8 cellular contexts compared by ENCODE assay signal in the genomic region with DNA sequence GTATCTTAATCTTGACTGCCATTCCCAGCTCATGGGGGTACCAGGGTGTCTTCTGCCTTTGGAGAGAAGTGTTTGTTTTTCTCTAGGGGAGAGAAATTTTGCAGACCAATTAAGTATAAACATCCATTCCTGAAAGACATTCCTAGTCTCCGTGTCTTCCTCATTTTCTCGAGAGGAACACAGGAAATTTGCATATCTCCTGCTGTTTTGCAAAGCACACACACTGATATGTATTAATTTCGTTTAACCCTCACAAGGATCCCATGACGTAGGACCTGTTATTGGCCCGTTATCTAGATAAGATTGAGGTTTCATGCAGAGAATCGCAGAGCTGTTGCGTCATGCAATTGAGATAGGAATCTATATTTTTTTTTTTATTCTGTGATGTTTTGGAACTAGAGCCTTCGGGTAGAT. TPM values are rescaled to one million over a fixed set of nuclear protein-coding genes. Genes with fewer than 3 reads are reported as not detected.
DNase-seq lines count a peak whose midpoint lies in the region; ATAC-seq and TF ChIP-seq lines count a peak whose summit lies in the region.

No MANE protein-coding gene starts in this region.

- peaks cover 24 to 49% of the 10 kb centered on the region in 2 experiments for H3K79me1 ChIP-seq in IMR-90 (ENCODE audit: low read depth in 1 of 2, low read length in 2 of 2)

- DNase-seq in CD4-positive, alpha-beta memory T cell = peak; percentile 68 to 87 (median 77)
- DNase-seq in IMR-90 = peak; percentile 78
- DNase-seq in activated CD8-positive, alpha-beta T cell treated with anti-CD3 and anti-CD28 coated beads for 36 hours = peak; percentile 43
- peak in 1 of 3 donors; percentile 1 for DNase-seq in right cardiac atrium
- DNase-seq in spleen = no peak
- no peak for DNase-seq in GM10248 (ENCODE audit: extremely low spot score)
- no peak for DNase-seq in OCI-M2 (lab: John Stamatoyannopoulos, UW; ENCODE audit: unreplicated experiment)
- DNase-seq in GM19240 (ENCODE audit: insufficient read length, low spot score) = no peak

- peak overlapping the region; percentile 69; the same call in 1 of the 2 replicates for H4K91ac ChIP-seq in IMR-90 (ENCODE audit: insufficient read depth, low read depth, low read length)

- TF ChIP-seq CTCF in IMR-90 (conservative IDR thresholded peaks at IDR 0.05; ENCODE audit: low read depth, low read length) = no peak
- no peak for TF ChIP-seq CTCF in activated CD8-positive, alpha-beta T cell treated with anti-CD3 and anti-CD28 coated beads for 36 hours (IDR thresholded peaks at IDR 0.05)
- no peak for TF ChIP-seq CTCF in spleen (IDR thresholded peaks at IDR 0.05 in 8 of 11, conservative IDR thresholded peaks at IDR 0.05 in 3 of 11)
- no peak for TF ChIP-seq CTCF in GM10248 (IDR thresholded peaks at IDR 0.05; ENCODE audit: control extremely low read depth, extremely low read depth, low read depth, missing control alignments)

- in situ Hi-C loops in IMR-90 (cut with MboI; ENCODE audit: low sequenced_read_pairs) = no loop called here

- H3K27ac Mint-ChIP-seq in CD4-positive, alpha-beta memory T cell = peak overlapping the region; percentile 96 to 100 (median 98)
- peak overlapping the region; percentile 88 for H3K27ac Mint-ChIP-seq in activated CD8-positive, alpha-beta T cell treated with anti-CD3 and anti-CD28 coated beads for 36 hours

- peak overlapping the region; percentile 90 for H2AK9ac ChIP-seq in IMR-90 (replicated peaks; ENCODE audit: low read depth, low read length, poor library complexity)

- H2BK20ac ChIP-seq in IMR-90 (ENCODE audit: low read depth, low read length) = no peak overlapping the region

- H3K9ac ChIP-seq in IMR-90 (ENCODE audit: low read depth, low read length) = peak overlapping the region; percentile 79

- H2AFZ ChIP-seq in IMR-90 (replicated peaks; ENCODE audit: low read length, poor library complexity) = no peak overlapping the region

- ATAC-seq in IMR-90 (ENCODE audit: low read depth) (no peak), right cardiac atrium (no peak)
- ATAC-seq in activated CD8-positive, alpha-beta T cell treated with anti-CD3 and anti-CD28 coated beads for 36 hours = no peak

- peaks cover 10% of the 10 kb centered on the region; the same call in 1 of the 2 replicates for H4K20me1 ChIP-seq in IMR-90 (ENCODE audit: insufficient read depth, low read length)

- H3K27ac ChIP-seq in CD4-positive, alpha-beta memory T cell (ENCODE audit: low read depth, low read length) = peak overlapping the region; percentile 91
- H3K27ac ChIP-seq in IMR-90 (ENCODE audit: insufficient read depth, low read length) (peak overlapping the region; percentile 86), right cardiac atrium (ENCODE audit: low read length) (no peak overlapping the region), spleen (peak overlapping the region in 6 of 8 donors; percentile 80 to 92 (median 90))

- H2BK15ac ChIP-seq in IMR-90 (ENCODE audit: low read depth, low read length) = no peak overlapping the region

- H3K4me2 ChIP-seq in IMR-90 (ENCODE audit: low read depth, low read length) = peak overlapping the region; percentile 99

- peak overlapping the region; percentile 63 for H3K56ac ChIP-seq in IMR-90 (ENCODE audit: extremely low read depth, insufficient read depth, low read length)

- CTCF ChIA-PET in CD4-positive, alpha-beta memory T cell (lab: Charles Lee; ENCODE audit: partially characterized antibody) = interaction anchor here (1.2 kb wide), 1 partner anchor 13 kb away, joined by 4 read pairs; no protein-coding TSS in a partner anchor
- CTCF ChIA-PET in IMR-90 (lab: Yijun Ruan, JAX) = no interaction called here
- CTCF ChIA-PET in activated CD8-positive, alpha-beta T cell treated with anti-CD3 and anti-CD28 coated beads for 36 hours (lab: Charles Lee) = interaction anchor here (1.3 to 2.3 kb wide), 2 partner anchors 11 to 130 kb away, joined by 3 to 5 read pairs; no protein-coding TSS in a partner anchor
- CTCF ChIA-PET in GM10248 (lab: Yijun Ruan, JAX) = no interaction called here

- no peaks in the 10 kb centered on the region for H3K9me3 ChIP-seq in CD4-positive, alpha-beta memory T cell (ENCODE audit: control insufficient read depth in 1 of 2, low read length in 2 of 2)
- H3K9me3 ChIP-seq in IMR-90 (ENCODE audit: control insufficient read depth, insufficient read depth, low read length) = no peaks in the 10 kb centered on the region
- no peaks in the 10 kb centered on the region for H3K9me3 ChIP-seq in right cardiac atrium (ENCODE audit: control insufficient read depth, low read length)
- no peaks in the 10 kb centered on the region for H3K9me3 ChIP-seq in spleen

- H3K14ac ChIP-seq in IMR-90 (replicated peaks; ENCODE audit: low read depth, low read length) = peak overlapping the region; percentile 96

- TSS peak; percentile 57 for BruUV-seq in IMR-90 (replicated peaks; lab: Mats Ljungman, UMichigan)

- peaks cover 25% of the 10 kb centered on the region for H3K4me1 ChIP-seq in CD4-positive, alpha-beta memory T cell (ENCODE audit: insufficient read depth, low read length)
- peaks cover 6% of the 10 kb centered on the region for H3K4me1 ChIP-seq in IMR-90 (ENCODE audit: control insufficient read depth, insufficient read depth, low read length)
- peaks cover 2% of the 10 kb centered on the region for H3K4me1 ChIP-seq in right cardiac atrium (ENCODE audit: control insufficient read depth, insufficient read depth, low read length)
- H3K4me1 ChIP-seq in spleen = peaks cover 6 to 82% (median 39%) of the 10 kb centered on the region in 6 donors

- peak overlapping the region; percentile 94 for H3K23ac ChIP-seq in IMR-90 (ENCODE audit: low read depth, low read length)

- H3K36me3 ChIP-seq in CD4-positive, alpha-beta memory T cell (ENCODE audit: insufficient read depth, low read length) = peaks cover 28% of the 10 kb centered on the region
- H3K36me3 ChIP-seq in IMR-90 (ENCODE audit: control insufficient read depth, insufficient read depth, low read length) = peaks cover 27% of the 10 kb centered on the region
- peaks cover 0 to 46% (median 36%) of the 10 kb centered on the region in 6 donors for H3K36me3 ChIP-seq in spleen

- no peaks in the 10 kb centered on the region for H3K27me3 ChIP-seq in CD4-positive, alpha-beta memory T cell (ENCODE audit: insufficient read depth, low read length)
- H3K27me3 ChIP-seq in IMR-90 (ENCODE audit: control insufficient read depth, insufficient read depth, low read length) (no peaks in the 10 kb centered on the region), right cardiac atrium (ENCODE audit: control insufficient read depth, insufficient read depth) (no peaks in the 10 kb centered on the region), spleen (replicated peaks in 1 of 7) (no peaks in the 10 kb centered on the region)

- peaks cover 23 to 39% (median 32%) of the 10 kb centered on the region in 4 donors for H3K4me1 Mint-ChIP-seq in CD4-positive, alpha-beta memory T cell
- peaks cover 26% of the 10 kb centered on the region for H3K4me1 Mint-ChIP-seq in activated CD8-positive, alpha-beta T cell treated with anti-CD3 and anti-CD28 coated beads for 36 hours (ENCODE audit: low read depth)

- peaks cover 18 to 49% of the 10 kb centered on the region in 2 donors for H3K36me3 Mint-ChIP-seq in CD4-positive, alpha-beta memory T cell
- peaks cover 32% of the 10 kb centered on the region for H3K36me3 Mint-ChIP-seq in activated CD8-positive, alpha-beta T cell treated with anti-CD3 and anti-CD28 coated beads for 36 hours (ENCODE audit: low read depth)

- peak overlapping the region; percentile 80; the same call in 1 of the 2 replicates for H2AK5ac ChIP-seq in IMR-90 (ENCODE audit: low read depth, low read length)

- dilution Hi-C loops in IMR-90 (cut with HindIII; ENCODE audit: low sequenced_read_pairs, unreplicated experiment) = no loop called here

- POLR2A ChIA-PET in CD4-positive, alpha-beta memory T cell (lab: Charles Lee; ENCODE audit: partially characterized antibody) = interaction anchor here (0.7 to 3.3 kb wide), 6 partner anchors 9 to 168 kb away, joined by 3 to 62 read pairs (median 6); a partner anchor contains a TSS
- POLR2A ChIA-PET in IMR-90 (lab: Charles Lee; ENCODE audit: unreplicated experiment) = no interaction called here
- POLR2A ChIA-PET in activated CD8-positive, alpha-beta T cell treated with anti-CD3 and anti-CD28 coated beads for 36 hours (lab: Charles Lee) = interaction anchor here (0.6 to 1.9 kb wide), 3 partner anchors 13 to 169 kb away, joined by 3 to 8 read pairs (median 3); a partner anchor contains a TSS
- POLR2A ChIA-PET in GM10248 (lab: Yijun Ruan, JAX) = no interaction called here

- no peak for TF ChIP-seq POLR2A in IMR-90 (IDR thresholded peaks at IDR 0.05; ENCODE audit: low read depth, low read length)
- no peak for TF ChIP-seq POLR2A in spleen (IDR thresholded peaks at IDR 0.05)

- H3K18ac ChIP-seq in IMR-90 (ENCODE audit: low read depth, low read length) = peak overlapping the region; percentile 14; the same call in 1 of the 2 replicates

- H2BK120ac ChIP-seq in IMR-90 (ENCODE audit: low read depth, low read length) = no peak overlapping the region

- no peak for TF ChIP-seq RAD21 in IMR-90 (IDR thresholded peaks at IDR 0.05; ENCODE audit: low read length)

- peak overlapping the region; percentile 95; the same call in 1 of the 2 replicates for H3K4ac ChIP-seq in IMR-90 (ENCODE audit: low read depth, low read length)

- peaks cover 15% of the 10 kb centered on the region for H3K9me1 ChIP-seq in IMR-90 (ENCODE audit: insufficient read depth, low read length)

- H4K8ac ChIP-seq in IMR-90 (ENCODE audit: low read depth in 2 of 2, low read length in 2 of 2) = peak overlapping the region; percentile 36 to 90; a peak in 3 of 4 replicates

- H3K4me3 Mint-ChIP-seq in CD4-positive, alpha-beta memory T cell = peak overlapping the region; percentile 91 to 99 (median 98)
- peak overlapping the region; percentile 92 for H3K4me3 Mint-ChIP-seq in activated CD8-positive, alpha-beta T cell treated with anti-CD3 and anti-CD28 coated beads for 36 hours

- no CpG with 5 or more reads among the region's 8 CpGs for WGBS in IMR-90 (ENCODE audit: extremely low coverage in 2 of 2, insufficient read length in 1 of 2), 2 experiments
- WGBS in right cardiac atrium = 10% methylated on average over 8 of the region's 8 CpGs
- 16 to 37% (median 21%) methylated on average over 8 of the region's 8 CpGs for WGBS in spleen, 5 donors

- intact Hi-C loops in CD4-positive, alpha-beta memory T cell (cut with micrococcal nuclease) = no loop called here
- intact Hi-C loops in IMR-90 (cut with micrococcal nuclease) = no loop called here
- intact Hi-C loops in activated CD8-positive, alpha-beta T cell treated with anti-CD3 and anti-CD28 coated beads for 36 hours (cut with micrococcal nuclease) = no loop called here
- intact Hi-C loops in right cardiac atrium (cut with DNase I) = no loop called here
- intact Hi-C loops in spleen (cut with DNase I; ENCODE audit: low total_unique reads) = loop anchor here (10.0 kb wide), 1 partner anchor 115 kb away; a partner anchor contains a TSS

- H4K5ac ChIP-seq in IMR-90 (ENCODE audit: low read depth, low read length) = peak overlapping the region; percentile 76; the same call in 1 of the 2 replicates

- peak overlapping the region; percentile 89 to 94 for H3K4me3 ChIP-seq in CD4-positive, alpha-beta memory T cell (ENCODE audit: low read length in 2 of 2)
- H3K4me3 ChIP-seq in IMR-90 (ENCODE audit: insufficient read depth, low read depth, low read length) (peak overlapping the region; percentile 91), right cardiac atrium (ENCODE audit: low read length) (peak overlapping the region; percentile 73), spleen (peak overlapping the region; percentile 80 to 99 (median 93))

- H2BK5ac ChIP-seq in IMR-90 (ENCODE audit: low read depth, low read length, poor library complexity, severe bottlenecking) = peak overlapping the region; percentile 85

- no peaks in the 10 kb centered on the region for H3K27me3 Mint-ChIP-seq in CD4-positive, alpha-beta memory T cell
- no peaks in the 10 kb centered on the region for H3K27me3 Mint-ChIP-seq in activated CD8-positive, alpha-beta T cell treated with anti-CD3 and anti-CD28 coated beads for 36 hours

- H3K9me3 Mint-ChIP-seq in CD4-positive, alpha-beta memory T cell = no peaks in the 10 kb centered on the region
- H3K9me3 Mint-ChIP-seq in activated CD8-positive, alpha-beta T cell treated with anti-CD3 and anti-CD28 coated beads for 36 hours = no peaks in the 10 kb centered on the region

RNA-seq across cellular contexts. Expression of a gene that starts 0.9 kb away (rescaled TPM):
- 10 to 100 TPM; 47.1 to 53.2 TPM for total RNA-seq in CD4-positive, alpha-beta memory T cell
- polyA plus RNA-seq in CD4-positive, alpha-beta memory T cell = 100 to 1,000 TPM; 108 to 119 TPM
- total RNA-seq in IMR-90 (2012; rRNA removed) (9.7 and 10.8 TPM in 2 replicates), right cardiac atrium (10 to 100 TPM; 31.8 to 42.4 (median 35.9) TPM), spleen (10 to 100 TPM; 37.6 to 69.2 (median 54.9) TPM)
- polyA plus RNA-seq in IMR-90 (2012; rRNA removed) (42.4 and 47.5 TPM in 2 replicates), right cardiac atrium (36.2 TPM), spleen (10 to 100 TPM; 30.5 to 48.1 (median 37.5) TPM)
- polyA plus RNA-seq in IMR-90 (2012; cell fraction: cytosol; rRNA removed) = 41.1 and 59.7 TPM in 2 replicates
- 54.6 and 103 TPM in 2 replicates for polyA plus RNA-seq in IMR-90 (2012; cell fraction: nucleus; rRNA removed; ENCODE audit: low replicate concordance)
- total RNA-seq in activated CD8-positive, alpha-beta T cell treated with anti-CD3 and anti-CD28 coated beads for 36 hours = 10 to 100 TPM; 21.7 to 23.1 TPM

RNA-seq across cellular contexts. Expression of a gene that starts 35.2 kb away (rescaled TPM):
- total RNA-seq in CD4-positive, alpha-beta memory T cell = 10 to 100 TPM; 60.2 to 71.1 TPM
- 10 to 100 TPM; 45.6 to 47.7 TPM for polyA plus RNA-seq in CD4-positive, alpha-beta memory T cell
- total RNA-seq in IMR-90 (2012; rRNA removed) (25.3 and 25.5 TPM in 2 replicates), right cardiac atrium (100 to 1,000 TPM in 1 of 4 donors, 10 to 100 TPM in 3; 59.8 to 122 (median 62.7) TPM), spleen (100 to 1,000 TPM; 103 to 170 (median 139) TPM)
- polyA plus RNA-seq in IMR-90 (2012; rRNA removed) (42.2 and 60.4 TPM in 2 replicates), right cardiac atrium (47.4 TPM), spleen (10 to 100 TPM; 49.1 to 83.0 (median 61.4) TPM)
- 31.0 and 59.1 TPM in 2 replicates for polyA plus RNA-seq in IMR-90 (2012; cell fraction: cytosol; rRNA removed)
- polyA plus RNA-seq in IMR-90 (2012; cell fraction: nucleus; rRNA removed; ENCODE audit: low replicate concordance) = 74.8 and 189 TPM in 2 replicates
- total RNA-seq in activated CD8-positive, alpha-beta T cell treated with anti-CD3 and anti-CD28 coated beads for 36 hours = 10 to 100 TPM; 22.8 to 25.2 TPM

Comparison
In these comparisons a context has a peak if more than half of its experiments do, and no peak if none do; other contexts are left out.
1. DNase-seq: peak in CD4-positive, alpha-beta memory T cell (5 of 5), IMR-90 (single experiment) and activated CD8-positive, alpha-beta T cell treated with anti-CD3 and anti-CD28 coated beads for 36 hours (single experiment); none in spleen (single experiment), GM10248 (single experiment), OCI-M2 (single experiment) and GM19240 (single experiment).
2. CTCF ChIA-PET loops: an anchor here in CD4-positive, alpha-beta memory T cell (1.2 kb wide) and activated CD8-positive, alpha-beta T cell treated with anti-CD3 and anti-CD28 coated beads for 36 hours (1.3 to 2.3 kb wide); none called in IMR-90 and GM10248.
3. POLR2A ChIA-PET loops: an anchor here in CD4-positive, alpha-beta memory T cell (0.7 to 3.3 kb wide) and activated CD8-positive, alpha-beta T cell treated with anti-CD3 and anti-CD28 coated beads for 36 hours (0.6 to 1.9 kb wide); none called in IMR-90 and GM10248.
4. Peak in every context shown above with its lines, with median percentiles within 50 percentile points of each other: H3K4me3 ChIP-seq.